21 cellular contexts compared by ENCODE assay signal in genomic region chr1:158049867-158050266, GRCh38. TPM values are rescaled to one million over a fixed set of nuclear protein-coding genes. Genes with fewer than 3 reads are reported as not detected.
DNase-seq lines count a peak whose midpoint lies in the region; ATAC-seq, FAIRE-seq and TF ChIP-seq lines count a peak whose summit lies in the region.
"Had no signal": no experiment of that assay in that cellular context is flagged by ENCODE, and none has a peak within 500 bp of the region (broad histone marks: within the 10 kb centered on the region; RNA-seq: fewer than 3 reads in every experiment).

No MANE protein-coding gene starts in this region.

- no peak overlapping the region for H3K4me2 ChIP-seq in GM23248 (ENCODE audit: unreplicated experiment)

- 0 out of 2 replicates have a peak, but pooled peaks cover 8% of the 10 kb centered on the region for H3F3A ChIP-seq in GM23248 (ENCODE audit: insufficient read depth)

- no peak overlapping the region for H3K9ac ChIP-seq in GM23248

- H4K20me1 ChIP-seq in GM23248 (ENCODE audit: insufficient read depth) = peaks cover 22% of the 10 kb centered on the region

- H3K36me3 ChIP-seq in GM23248 (ENCODE audit: low read depth) (no peaks in the 10 kb centered on the region), spleen (no peaks in the 10 kb centered on the region)

- intact Hi-C loops in spleen (cut with DNase I; ENCODE audit: low total_unique reads) = no loop called here

- H3K27me3 ChIP-seq in GM23248 (replicated peaks; ENCODE audit: insufficient read depth) (no peaks in the 10 kb centered on the region), spleen (replicated peaks in 1 of 7) (peaks cover 0 to 14% (median 0%) of the 10 kb centered on the region in 7 donors)
- H3K27me3 ChIP-seq: SJSA1 had no signal

- H3K4me1 ChIP-seq in GM23248 (ENCODE audit: insufficient read depth) = peaks cover 25% of the 10 kb centered on the region
- peaks cover 0 to 14% (median 0%) of the 10 kb centered on the region in 6 donors for H3K4me1 ChIP-seq in spleen

- DNase-seq in GM23248 (peak; percentile 32), amniotic epithelial cell (ENCODE audit: low read depth) (peak; percentile 32), fibroblast of peridontal ligament (ENCODE audit: extremely low read depth) (peak; percentile 62), spleen (peak; percentile 15), GM12892 (ENCODE audit: insufficient read length) (no peak)
- no peak for DNase-seq in activated CD4-positive, CD25-positive, alpha-beta regulatory T cell treated with anti-CD3 and anti-CD28 coated beads, Interleukin-2, amount 50 U/mL, for 72 hours
- DNase-seq: Calu3; CD4-positive, alpha-beta memory T cell; DMS53; Kasumi-1; NCI-H1105; NCI-H1694; NCI-H446; NK-92 treated with Interleukin-12 subunit alpha and Interleukin-12 subunit beta, amount 100 ng/mL, for 24 hours had no signal

- H3K9me3 ChIP-seq in GM23248 (ENCODE audit: low read depth) = no peaks in the 10 kb centered on the region
- no peaks in the 10 kb centered on the region for H3K9me3 ChIP-seq in spleen
- H3K9me3 ChIP-seq: SJSA1 had no signal

- H2AFZ ChIP-seq in GM23248 = no peak overlapping the region

- in situ Hi-C loops in GM23248 (cut with MboI) = no loop called here

- peaks cover 98% of the 10 kb centered on the region for H3K79me2 ChIP-seq in GM23248 (ENCODE audit: insufficient read depth)

- TF ChIP-seq POLR2A in spleen (IDR thresholded peaks at IDR 0.05) (no peak), GM12892 (IDR thresholded peaks at IDR 0.05; ENCODE audit: low read depth, low read length) (no peak)

- ATAC-seq in HG03342 (IDR thresholded peaks at IDR 0.05; ENCODE audit: unreplicated experiment) (no peak), HG02623 (IDR thresholded peaks at IDR 0.05; ENCODE audit: unreplicated experiment) (no peak)
- ATAC-seq: HCT116 had no signal

- H3K27ac ChIP-seq in GM23248 = no peak overlapping the region
- H3K27ac ChIP-seq in spleen = no peak overlapping the region
- H3K27ac ChIP-seq: RWPE1, SJSA1 had no signal

- TF ChIP-seq CTCF in spleen (IDR thresholded peaks at IDR 0.05 in 8 of 11, conservative IDR thresholded peaks at IDR 0.05 in 3 of 11) = no peak

- FAIRE-seq in GM12892 (lab: Jason Lieb, UNC) = no peak

- no peaks in the 10 kb centered on the region for H3K9me2 ChIP-seq in GM23248 (ENCODE audit: insufficient read depth)

- H3K4me3 ChIP-seq in GM23248 = no peak overlapping the region
- no peak overlapping the region for H3K4me3 ChIP-seq in spleen
- H3K4me3 ChIP-seq: SJSA1 had no signal

- 91 to 97% methylated on average over 4 of the region's 4 CpGs for WGBS in GM23248 (ENCODE audit: low coverage in 1 of 2, low lambda C conversion rate in 2 of 2, missing lambda C conversion rate in 2 of 2), 2 experiments
- WGBS in spleen, 5 donors = 79 to 83% (median 81%) methylated on average over 4 of the region's 4 CpGs

RNA-seq across cellular contexts. Expression of gene KIRREL1, which starts 56.4 kb away (rescaled TPM):
- 108 and 110 TPM in 2 replicates for total RNA-seq in GM23248 (2014; rRNA removed; shearing (Covaris generic))
- polyA plus RNA-seq in GM23248 (2016; fragmentation: Nextera tagmentation; extraction: Ambion mirVana) (33.3 and 33.7 TPM in 2 replicates), spleen (1 to 10 TPM; 1.4 to 3.9 (median 1.7) TPM)
- 10 to 100 TPM; 14.0 to 50.9 (median 24.5) TPM for total RNA-seq in spleen
- polyA plus RNA-seq in GM12892 (2012; ENCODE audit: missing spikeins) = not detected
- total RNA-seq: CD4-positive, alpha-beta memory T cell; OCI-LY7 had no signal
- polyA plus RNA-seq: CD4-positive, alpha-beta memory T cell; IgD-negative memory B cell had no signal

Comparison
In these comparisons a context has a peak if more than half of its experiments do, and no peak if none do; other contexts are left out.
1. DNase-seq: peak in GM23248 (single experiment), amniotic epithelial cell (single experiment), fibroblast of peridontal ligament (single experiment) and spleen (single experiment); none in GM12892 (single experiment) and activated CD4-positive, CD25-positive, alpha-beta regulatory T cell treated with anti-CD3 and anti-CD28 coated beads, Interleukin-2, amount 50 U/mL, for 72 hours (single experiment).